23 cellular contexts compared by ENCODE assay signal in genomic region chr13:110438211-110438610, GRCh38.
DNase-seq lines count a peak whose midpoint lies in the region; ATAC-seq and TF ChIP-seq lines count a peak whose summit lies in the region.
"Had no signal": no experiment of that assay in that cellular context is flagged by ENCODE, and none has a peak within 500 bp of the region (broad histone marks: within the 10 kb centered on the region; RNA-seq: fewer than 3 reads in every experiment).

No MANE protein-coding gene starts in this region.

- no peaks in the 10 kb centered on the region for H3K79me2 ChIP-seq in osteoblast (ENCODE audit: insufficient read depth, low read length)

- peak; percentile 18 for ATAC-seq in Right ventricle myocardium inferior
- ATAC-seq in heart right ventricle: peak in 5 of 8 donors; percentile 31 to 47 (median 38)
- peak; percentile 5 for ATAC-seq in aorta (ENCODE audit: low FRiP score)
- ATAC-seq: CD8-positive, alpha-beta T cell; GM23338; Panc1 had no signal

- peak overlapping the region in 1 of 10 donors; percentile 15 for H3K27ac ChIP-seq in heart right ventricle
- H3K27ac ChIP-seq in osteoblast (ENCODE audit: low read depth, low read length): no peak overlapping the region
- H3K27ac ChIP-seq in aorta (ENCODE audit: low read depth in 1 of 2, low read length in 2 of 2): no peak overlapping the region
- H3K27ac ChIP-seq: SJCRH30 had no signal

- intact Hi-C loops in Right ventricle myocardium inferior (cut with DNase I) (no loop called here), cardiac septum (cut with DNase I) (no loop called here), heart right ventricle (cut with DNase I) (loop anchor here in 1 of 10 donors (5.0 kb wide), 1 partner anchor 216 kb away; no protein-coding TSS in a partner anchor), aorta (cut with DNase I) (no loop called here)
- intact Hi-C loops in activated CD4-positive, alpha-beta T cell treated with anti-CD3 and anti-CD28 coated beads, Interleukin-2, amount 10 ng/mL, durations not matched to agents 24 days and 14 days (cut with micrococcal nuclease): no loop called here

- H3K4me2 ChIP-seq in osteoblast (ENCODE audit: insufficient read depth, low read length): no peak overlapping the region
- H3K4me2 ChIP-seq: GM23338 had no signal

- DNase-seq in Right ventricle myocardium inferior (ENCODE audit: missing footprints): peak; percentile 64
- DNase-seq in cardiac septum (ENCODE audit: low spot score): no peak
- no peak for DNase-seq in heart right ventricle
- DNase-seq in osteoblast (ENCODE audit: insufficient read length, low spot score, missing footprints): peak; percentile 58
- DNase-seq in aorta: no peak
- DNase-seq in stimulated activated CD8-positive, alpha-beta memory T cell treated with anti-CD3 and anti-CD28 coated beads, Interleukin-4, amount 100 ng/mL, for 48 hours: no peak
- no peak for DNase-seq in GM03348 (ENCODE audit: low spot score)
- DNase-seq in activated CD4-positive, alpha-beta T cell treated with anti-CD3 and anti-CD28 coated beads, Interleukin-2, amount 10 ng/mL, durations not matched to agents 24 days and 14 days: no peak
- DNase-seq: 8988T; C1 segment of cervical spinal cord; Calu3; CD8-positive, alpha-beta T cell; DMS153; KBM-7; MM.1S; NCI-H1048; NCI-H1417 treated with DMSO at 0.1 percent for 48 hours; NCI-H187; NCI-H446 treated with DMSO at 0.1 percent for 48 hours; SJCRH30 had no signal

- H3K36me3 Mint-ChIP-seq in activated CD4-positive, alpha-beta T cell treated with anti-CD3 and anti-CD28 coated beads, Interleukin-2, amount 10 ng/mL, durations not matched to agents 24 days and 14 days (ENCODE audit: low read depth): no peaks in the 10 kb centered on the region
- H3K36me3 Mint-ChIP-seq: CD8-positive, alpha-beta T cell had no signal

- H3K27ac Mint-ChIP-seq in activated CD4-positive, alpha-beta T cell treated with anti-CD3 and anti-CD28 coated beads, Interleukin-2, amount 10 ng/mL, durations not matched to agents 24 days and 14 days: no peak overlapping the region
- H3K27ac Mint-ChIP-seq: CD8-positive, alpha-beta T cell; GM23338 had no signal

- WGBS in heart right ventricle, 2 donors: 84% methylated on average over 19 of the region's 19 CpGs
- 66 to 81% methylated on average over 19 of the region's 19 CpGs for WGBS in aorta, 2 donors

- TF ChIP-seq CTCF in heart right ventricle (IDR thresholded peaks at IDR 0.05) (no peak), osteoblast (IDR thresholded peaks at IDR 0.05; ENCODE audit: extremely low read depth, low read depth, low read length) (no peak)

- no peaks in the 10 kb centered on the region for H3K9me3 Mint-ChIP-seq in activated CD4-positive, alpha-beta T cell treated with anti-CD3 and anti-CD28 coated beads, Interleukin-2, amount 10 ng/mL, durations not matched to agents 24 days and 14 days
- H3K9me3 Mint-ChIP-seq: CD8-positive, alpha-beta T cell; GM23338 had no signal

- no peak overlapping the region for H2AFZ ChIP-seq in osteoblast (ENCODE audit: low read length)
- H2AFZ ChIP-seq: GM23338 had no signal

- H3K4me1 ChIP-seq in heart right ventricle (peaks cover 0 to 24% (median 6%) of the 10 kb centered on the region in 9 donors), osteoblast (ENCODE audit: insufficient read depth, low read length) (peaks cover 21% of the 10 kb centered on the region), aorta (ENCODE audit: control insufficient read depth in 1 of 2, insufficient read depth in 2 of 2, low read length in 2 of 2) (no peaks in the 10 kb centered on the region)
- H3K4me1 ChIP-seq: HAP-1, SJCRH30 had no signal

- no peaks in the 10 kb centered on the region for H3K4me1 Mint-ChIP-seq in activated CD4-positive, alpha-beta T cell treated with anti-CD3 and anti-CD28 coated beads, Interleukin-2, amount 10 ng/mL, durations not matched to agents 24 days and 14 days

- no peak overlapping the region for H3K4me3 ChIP-seq in heart right ventricle
- no peak overlapping the region for H3K4me3 ChIP-seq in osteoblast (ENCODE audit: insufficient read depth, low read length)
- no peak overlapping the region for H3K4me3 ChIP-seq in aorta (ENCODE audit: low read length in 2 of 2)
- H3K4me3 ChIP-seq: GM23338, HAP-1, SJCRH30 had no signal

- H4K20me1 ChIP-seq in osteoblast (ENCODE audit: insufficient read depth, low read length): no peaks in the 10 kb centered on the region

- H3K36me3 ChIP-seq in heart right ventricle (peaks cover 4 to 100% (median 58%) of the 10 kb centered on the region in 9 donors), osteoblast (ENCODE audit: insufficient read depth, low read length) (peaks cover 85% of the 10 kb centered on the region), aorta (ENCODE audit: control insufficient read depth in 1 of 2, insufficient read depth in 2 of 2, low read length in 1 of 2) (peaks cover 3 to 9% of the 10 kb centered on the region in 2 donors)
- H3K36me3 ChIP-seq: HAP-1 had no signal

- H3K9me3 ChIP-seq in heart right ventricle (no peaks in the 10 kb centered on the region), osteoblast (ENCODE audit: low read depth, low read length) (no peaks in the 10 kb centered on the region), aorta (ENCODE audit: control insufficient read depth, low read length) (no peaks in the 10 kb centered on the region)
- H3K9me3 ChIP-seq: HAP-1, SJCRH30 had no signal

- H3K27me3 Mint-ChIP-seq in activated CD4-positive, alpha-beta T cell treated with anti-CD3 and anti-CD28 coated beads, Interleukin-2, amount 10 ng/mL, durations not matched to agents 24 days and 14 days: peaks cover 25% of the 10 kb centered on the region

- no peak overlapping the region for H3K4me3 Mint-ChIP-seq in activated CD4-positive, alpha-beta T cell treated with anti-CD3 and anti-CD28 coated beads, Interleukin-2, amount 10 ng/mL, durations not matched to agents 24 days and 14 days
- H3K4me3 Mint-ChIP-seq: CD8-positive, alpha-beta T cell; GM23338 had no signal

- H3K27me3 ChIP-seq in heart right ventricle (no peaks in the 10 kb centered on the region), osteoblast (ENCODE audit: insufficient read depth, low read length) (no peaks in the 10 kb centered on the region), aorta (ENCODE audit: control insufficient read depth in 1 of 2, insufficient read depth in 2 of 2, low read length in 1 of 2) (no peaks in the 10 kb centered on the region)
- H3K27me3 ChIP-seq: SJCRH30 had no signal

Comparison
In these comparisons a context has a peak if more than half of its experiments do, and no peak if none do; other contexts are left out.
1. DNase-seq: peak in Right ventricle myocardium inferior (single experiment) and osteoblast (single experiment); none in cardiac septum (single experiment), heart right ventricle (0 of 2), aorta (0 of 2), stimulated activated CD8-positive, alpha-beta memory T cell treated with anti-CD3 and anti-CD28 coated beads, Interleukin-4, amount 100 ng/mL, for 48 hours (single experiment), GM03348 (single experiment) and activated CD4-positive, alpha-beta T cell treated with anti-CD3 and anti-CD28 coated beads, Interleukin-2, amount 10 ng/mL, durations not matched to agents 24 days and 14 days (single experiment).
2. Peak in every context shown above with its lines, with median percentiles within 50 percentile points of each other: ATAC-seq.